In the genomic region with DNA sequence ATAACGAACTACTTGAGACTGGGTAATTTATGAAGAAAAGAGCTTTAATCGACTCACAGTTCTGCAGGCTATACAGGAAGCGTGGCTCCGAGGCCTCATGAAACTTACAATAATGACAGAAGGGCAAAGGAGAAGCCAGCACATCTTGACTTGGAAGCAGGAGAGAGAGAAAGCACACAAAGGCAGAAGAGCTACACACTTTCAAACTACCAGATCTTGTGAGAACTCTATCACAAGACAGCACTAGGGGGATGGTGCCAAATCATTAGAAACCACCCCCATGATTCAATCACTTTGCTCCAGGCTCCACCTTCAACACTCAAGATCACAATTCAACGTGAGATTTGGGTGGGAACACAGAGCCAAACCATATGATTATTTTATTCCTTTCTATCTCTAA, we compare ENCODE assay signal across 26 cellular contexts.
"Had no signal": no experiment of that assay in that cellular context is flagged by ENCODE, and none has a peak within 500 bp of the region (broad histone marks: within the 10 kb centered on the region; RNA-seq: fewer than 3 reads in every experiment).

No MANE protein-coding gene starts in this region.

- H3K4me3 ChIP-seq: coronary artery, lower lobe of right lung, stomach, testis, uterus had no signal

- H3K9me3 ChIP-seq: lower lobe of right lung, stomach, testis, uterus had no signal

- H3K4me1 ChIP-seq: lower lobe of right lung, stomach, testis had no signal

- H3K36me3 ChIP-seq: lower lobe of right lung, stomach, uterus had no signal

- H3K27ac Mint-ChIP-seq: activated naive CD8-positive, alpha-beta T cell; activated T-cell treated with anti-CD3 and anti-CD28 coated beads, Interleukin-2, amount 50 U/mL, for 24 hours; activated T-helper 2 cell treated with anti-CD3 and anti-CD28 coated beads, Interferon-gamma antibody, Interleukin-2, Interleukin-4, amounts not matched to agents 10 μg/mL and 5 μg/mL and 100 μg/mL, durations not matched to agents 14 hours and 24 hours and 36 hours; endodermal cell; immature natural killer cell; mesothelial cell of epicardium; naive thymus-derived CD8-positive, alpha-beta T cell; stimulated activated memory B cell treated with anti-CD40 and anti-IgM and Interleukin-4, amounts not matched to agents 10 μg/mL and 1 μg/mL and 100 μg/mL, for 72 hours; T-helper 1 cell treated with Interleukin-12 subunit alpha and Interleukin-12 subunit beta and Interleukin-4 antibody, amounts not matched to agents 30 μg/mL and 1 μg/mL, for 36 hours; WTC11 had no signal

- H3K27me3 ChIP-seq: stomach, testis, uterus had no signal

- H3K36me3 Mint-ChIP-seq: activated naive CD8-positive, alpha-beta T cell; immature natural killer cell; mesothelial cell of epicardium; naive thymus-derived CD8-positive, alpha-beta T cell; stimulated activated memory B cell treated with anti-CD40 and anti-IgM and Interleukin-4, amounts not matched to agents 10 μg/mL and 1 μg/mL and 100 μg/mL, for 72 hours; WTC11 had no signal

- H3K9me3 Mint-ChIP-seq: endodermal cell; mesothelial cell of epicardium; stimulated activated memory B cell treated with anti-CD40 and anti-IgM and Interleukin-4, amounts not matched to agents 10 μg/mL and 1 μg/mL and 100 μg/mL, for 72 hours; T-helper 1 cell treated with Interleukin-12 subunit alpha and Interleukin-12 subunit beta and Interleukin-4 antibody, amounts not matched to agents 30 μg/mL and 1 μg/mL, for 36 hours; WTC11 had no signal

- H3K27ac ChIP-seq: coronary artery, lower lobe of right lung, testis had no signal

- H3K4me1 Mint-ChIP-seq: endodermal cell; immature natural killer cell; naive thymus-derived CD8-positive, alpha-beta T cell; stimulated activated memory B cell treated with anti-CD40 and anti-IgM and Interleukin-4, amounts not matched to agents 10 μg/mL and 1 μg/mL and 100 μg/mL, for 72 hours had no signal

- H3K27me3 Mint-ChIP-seq: activated naive CD8-positive, alpha-beta T cell; activated T-cell treated with anti-CD3 and anti-CD28 coated beads, Interleukin-2, amount 50 U/mL, for 24 hours; naive thymus-derived CD8-positive, alpha-beta T cell; stimulated activated memory B cell treated with anti-CD40 and anti-IgM and Interleukin-4, amounts not matched to agents 10 μg/mL and 1 μg/mL and 100 μg/mL, for 72 hours had no signal

- DNase-seq: activated CD8-positive, alpha-beta memory T cell treated with anti-CD3 and anti-CD28 coated beads for 24 hours; activated CD8-positive, alpha-beta memory T cell treated with anti-CD3 and anti-CD28 coated beads, Interleukin-2, amount 50 U/mL, for 4 hours; activated naive CD4-positive, alpha-beta T cell; activated T-cell treated with anti-CD3 and anti-CD28 coated beads, Interleukin-2, amount 50 U/mL, for 24 hours; amniotic stem cell; cerebellar nuclear complex; endodermal cell; immature natural killer cell; lower lobe of right lung; naive thymus-derived CD8-positive, alpha-beta T cell; nucleus accumbens; posterior cingulate gyrus; small intestine; stimulated activated CD4-positive, alpha-beta T cell treated with anti-CD3 and anti-CD28 coated beads, Interleukin-15, amount 100 ng/mL, for 24 hours; stomach; T1000; testis; trophoblast cell; uterus had no signal

- H3K4me3 Mint-ChIP-seq: activated naive CD8-positive, alpha-beta T cell; activated T-cell treated with anti-CD3 and anti-CD28 coated beads, Interleukin-2, amount 50 U/mL, for 24 hours; endodermal cell; immature natural killer cell; mesothelial cell of epicardium; naive thymus-derived CD8-positive, alpha-beta T cell; stimulated activated memory B cell treated with anti-CD40 and anti-IgM and Interleukin-4, amounts not matched to agents 10 μg/mL and 1 μg/mL and 100 μg/mL, for 72 hours; T-helper 1 cell treated with Interleukin-12 subunit alpha and Interleukin-12 subunit beta and Interleukin-4 antibody, amounts not matched to agents 30 μg/mL and 1 μg/mL, for 36 hours; WTC11 had no signal
